In genomic region chr5:170484459-170484831, GRCh38 we compare ENCODE assay signal across 16 cellular contexts.
"Had no signal": no experiment of that assay in that cellular context is flagged by ENCODE, and none has a peak within 500 bp of the region (broad histone marks: within the 10 kb centered on the region; RNA-seq: fewer than 3 reads in every experiment).

No MANE protein-coding gene starts in this region.

- H3K4me3 Mint-ChIP-seq: naive thymus-derived CD4-positive, alpha-beta T cell; nephron progenitor cell; stimulated activated memory B cell treated with anti-CD40 and anti-IgM and Interleukin-4, amounts not matched to agents 10 μg/mL and 1 μg/mL and 100 μg/mL, for 72 hours; stimulated activated naive CD8-positive, alpha-beta T cell treated with anti-CD3 and anti-CD28 coated beads, Interleukin-15, amount 100 ng/mL, for 72 hours had no signal

- H3K4me2 ChIP-seq: hepatocyte had no signal

- H3K4me3 ChIP-seq: colonic mucosa, hepatocyte, psoas muscle, right lobe of liver, testis, tibial nerve had no signal

- DNase-seq: colonic mucosa; effector CD8-positive, alpha-beta T cell; foreskin melanocyte; kidney glomerular epithelial cell; naive thymus-derived CD4-positive, alpha-beta T cell; nephron progenitor cell; psoas muscle; retina; right lobe of liver; stimulated activated CD4-positive, alpha-beta T cell treated with anti-CD3 and anti-CD28 coated beads, Interleukin-4, amount 100 ng/mL, for 24 hours; stimulated activated naive CD8-positive, alpha-beta T cell treated with anti-CD3 and anti-CD28 coated beads, Interleukin-15, amount 100 ng/mL, for 72 hours; testis had no signal

- H3K27ac ChIP-seq: colonic mucosa, hepatocyte, neutrophil, psoas muscle, right lobe of liver, testis, tibial nerve had no signal

- H2AFZ ChIP-seq: hepatocyte had no signal

- H3K9me3 ChIP-seq: colonic mucosa, neutrophil, psoas muscle, right lobe of liver, testis, tibial nerve had no signal

- H3K9me3 Mint-ChIP-seq: naive thymus-derived CD4-positive, alpha-beta T cell; nephron progenitor cell; stimulated activated memory B cell treated with anti-CD40 and anti-IgM and Interleukin-4, amounts not matched to agents 10 μg/mL and 1 μg/mL and 100 μg/mL, for 72 hours; stimulated activated naive CD8-positive, alpha-beta T cell treated with anti-CD3 and anti-CD28 coated beads, Interleukin-15, amount 100 ng/mL, for 72 hours had no signal

- H3K36me3 ChIP-seq: colonic mucosa, neutrophil, right lobe of liver, tibial nerve had no signal

- H3K79me2 ChIP-seq: hepatocyte had no signal

- H3K27ac Mint-ChIP-seq: nephron progenitor cell; stimulated activated memory B cell treated with anti-CD40 and anti-IgM and Interleukin-4, amounts not matched to agents 10 μg/mL and 1 μg/mL and 100 μg/mL, for 72 hours; stimulated activated naive CD8-positive, alpha-beta T cell treated with anti-CD3 and anti-CD28 coated beads, Interleukin-15, amount 100 ng/mL, for 72 hours had no signal

- H3K4me1 ChIP-seq: colonic mucosa, psoas muscle, right lobe of liver, tibial nerve had no signal

- H3K4me1 Mint-ChIP-seq: stimulated activated memory B cell treated with anti-CD40 and anti-IgM and Interleukin-4, amounts not matched to agents 10 μg/mL and 1 μg/mL and 100 μg/mL, for 72 hours; stimulated activated naive CD8-positive, alpha-beta T cell treated with anti-CD3 and anti-CD28 coated beads, Interleukin-15, amount 100 ng/mL, for 72 hours had no signal

- H3K27me3 ChIP-seq: hepatocyte, right lobe of liver, testis, tibial nerve had no signal

- H3K36me3 Mint-ChIP-seq: naive thymus-derived CD4-positive, alpha-beta T cell; stimulated activated memory B cell treated with anti-CD40 and anti-IgM and Interleukin-4, amounts not matched to agents 10 μg/mL and 1 μg/mL and 100 μg/mL, for 72 hours had no signal
